8 cellular contexts compared by ENCODE assay signal in genomic region chr13:27620377-27621115, GRCh38. TPM values are rescaled to one million over a fixed set of nuclear protein-coding genes. Genes with fewer than 3 reads are reported as not detected.
A peak's percentile ranks its signal among the peaks of the same experiment; 100 is the strongest.
DNase-seq lines count a peak whose midpoint lies in the region; ATAC-seq, FAIRE-seq and TF ChIP-seq lines count a peak whose summit lies in the region.

Gene LNX2, minus strand, starts transcription at chr13:27620529. Its CDS starts 38,826 bp downstream, at chr13:27581703.

- no peak within 1 kb of the TSS; the same call in 1 of the 2 replicates for H2BK20ac ChIP-seq in H1 (ENCODE audit: low read length)

- H3K27me3 ChIP-seq in H1 (replicated peaks in 1 of 4; ENCODE audit: control insufficient read depth in 3 of 4, extremely low read depth in 1 of 4, insufficient read depth in 3 of 4, low read length in 3 of 4), result no peaks in the 10 kb centered on the region
- no peaks in the 10 kb centered on the region for H3K27me3 ChIP-seq in mesendoderm (ENCODE audit: insufficient read depth, low read length, poor library complexity)

- peak within 1 kb of the TSS; percentile 90 for H3K56ac ChIP-seq in H1 (replicated peaks; ENCODE audit: insufficient read length, low read depth, low read length)
- H3K56ac ChIP-seq in mesendoderm (ENCODE audit: low read length), result peak within 1 kb of the TSS; percentile 96

- H2BK5ac ChIP-seq in H1 (ENCODE audit: low read depth, low read length), result peak within 1 kb of the TSS; percentile 95
- peak within 1 kb of the TSS; percentile 61 for H2BK5ac ChIP-seq in mesendoderm (ENCODE audit: low read length)

- H3K4me3 ChIP-seq in H1 (ENCODE audit: extremely low read depth in 1 of 4, insufficient read depth in 2 of 4, low read depth in 3 of 4, low read length in 4 of 4) (peak within 1 kb of the TSS; percentile 81 to 97 (median 93)), mesendoderm (ENCODE audit: low read length) (peak within 1 kb of the TSS; percentile 79)

- WGBS in H1 (ENCODE audit: extremely low coverage in 1 of 2, insufficient coverage in 1 of 2, insufficient read length in 1 of 2, insufficient replicate concordance in 2 of 2, low coverage in 1 of 2, low lambda C conversion rate in 2 of 2, missing lambda C conversion rate in 1 of 2), 2 experiments, result 2% methylated on average over 29 of the region's 79 CpGs; no CpG with 5 or more reads in 1 of the 2 experiments
- WGBS in mesendoderm (ENCODE audit: extremely low coverage, insufficient coverage, low lambda C conversion rate), result no CpG with 5 or more reads among the region's 79 CpGs

- H3K4me1 ChIP-seq in H1 (replicated peaks in 1 of 4; ENCODE audit: control insufficient read depth in 3 of 4, insufficient read depth in 4 of 4, low read length in 3 of 4) (peaks cover 3 to 9% (median 7%) of the 10 kb centered on the region in 4 experiments; a peak in 6 of 7 replicates), mesendoderm (ENCODE audit: control insufficient read depth, low read depth, low read length) (peaks cover 22% of the 10 kb centered on the region)

- CTCF ChIA-PET in activated CD8-positive, alpha-beta memory T cell treated with anti-CD3 and anti-CD28 coated beads, Interleukin-2, amount 10 ng/mL, durations not matched to agents 7 days and 5 days (lab: Charles Lee), result interaction anchor here (0.7 to 1.8 kb wide), 12 partner anchors 12 to 259 kb away, joined by 3 to 6 read pairs (median 3); no protein-coding TSS in a partner anchor
- CTCF ChIA-PET in H1 (lab: Charles Lee; ENCODE audit: partially characterized antibody), result interaction anchor here (0.7 to 1.4 kb wide), 6 partner anchors 12 to 245 kb away, joined by 3 read pairs; no protein-coding TSS in a partner anchor

- H2AK5ac ChIP-seq in H1 (ENCODE audit: low read depth, low read length) (no peak within 1 kb of the TSS), mesendoderm (ENCODE audit: low read length) (no peak within 1 kb of the TSS)

- peak in 1 of 2 experiments; percentile 35; a peak in 1 of 3 replicates for TF ChIP-seq EP300 in H1 (IDR thresholded peaks at IDR 0.05; ENCODE audit: borderline replicate concordance in 1 of 2, low read depth in 2 of 2, low read length in 2 of 2)

- H3K4me2 ChIP-seq in H1 (ENCODE audit: insufficient read depth in 1 of 2, low read depth in 2 of 2, low read length in 2 of 2) (peak within 1 kb of the TSS; percentile 67 to 95), mesendoderm (ENCODE audit: low read length) (peak within 1 kb of the TSS; percentile 84)

- H4K20me1 ChIP-seq in H1 (replicated peaks in 1 of 2; ENCODE audit: control insufficient read depth in 1 of 2, insufficient read depth in 2 of 2, low read length in 2 of 2), result peaks cover 11 to 30% of the 10 kb centered on the region in 2 experiments

- H3K14ac ChIP-seq in H1 (ENCODE audit: insufficient read length), result no peak within 1 kb of the TSS

- peaks cover 27% of the 10 kb centered on the region for H3K36me3 Mint-ChIP-seq in activated CD8-positive, alpha-beta memory T cell treated with anti-CD3 and anti-CD28 coated beads, Interleukin-2, amount 10 ng/mL, durations not matched to agents 7 days and 5 days

- POLR2A ChIA-PET in H1 (lab: Charles Lee; ENCODE audit: partially characterized antibody), result interaction anchor here (0.7 to 3.1 kb wide), 18 partner anchors 9 to 364 kb away, joined by 3 to 14 read pairs (median 4); no protein-coding TSS in a partner anchor

- peak; percentile 83 for ATAC-seq in GM21360 (IDR thresholded peaks at IDR 0.05; ENCODE audit: unreplicated experiment)
- peak; percentile 91 for ATAC-seq in activated CD8-positive, alpha-beta memory T cell treated with anti-CD3 and anti-CD28 coated beads, Interleukin-2, amount 10 ng/mL, durations not matched to agents 7 days and 5 days

- H3K27ac Mint-ChIP-seq in activated CD8-positive, alpha-beta memory T cell treated with anti-CD3 and anti-CD28 coated beads, Interleukin-2, amount 10 ng/mL, durations not matched to agents 7 days and 5 days, result peak within 1 kb of the TSS; percentile 97

- no peak; a peak in 1 of 4 replicates for TF ChIP-seq CTCF in H1 (IDR thresholded peaks at IDR 0.05; ENCODE audit: control extremely low read depth in 1 of 3, insufficient read depth in 1 of 3, low read depth in 1 of 3, low read length in 3 of 3)

- H3K79me1 ChIP-seq in H1 (ENCODE audit: low read depth, low read length) (peaks cover 6% of the 10 kb centered on the region), mesendoderm (ENCODE audit: low read length) (peaks cover 32% of the 10 kb centered on the region)

- H3K18ac ChIP-seq in H1 (ENCODE audit: extremely low read depth, low read length), result peak within 1 kb of the TSS; percentile 96
- H3K18ac ChIP-seq in mesendoderm (ENCODE audit: low read length), result peak within 1 kb of the TSS; percentile 91

- H3K4me3 Mint-ChIP-seq in activated CD8-positive, alpha-beta memory T cell treated with anti-CD3 and anti-CD28 coated beads, Interleukin-2, amount 10 ng/mL, durations not matched to agents 7 days and 5 days, result peak within 1 kb of the TSS; percentile 91

- peaks cover 49% of the 10 kb centered on the region for H3K4me1 Mint-ChIP-seq in activated CD8-positive, alpha-beta memory T cell treated with anti-CD3 and anti-CD28 coated beads, Interleukin-2, amount 10 ng/mL, durations not matched to agents 7 days and 5 days

- H3K23ac ChIP-seq in H1 (ENCODE audit: insufficient read length), result no peak within 1 kb of the TSS
- no peak within 1 kb of the TSS for H3K23ac ChIP-seq in mesendoderm (ENCODE audit: low read length)

- H3K9me3 Mint-ChIP-seq in activated CD8-positive, alpha-beta memory T cell treated with anti-CD3 and anti-CD28 coated beads, Interleukin-2, amount 10 ng/mL, durations not matched to agents 7 days and 5 days (ENCODE audit: low read depth), result no peaks in the 10 kb centered on the region

- peak within 1 kb of the TSS; percentile 99 for H3K4ac ChIP-seq in H1 (replicated peaks; ENCODE audit: insufficient read length, low read depth, low read length)
- peak within 1 kb of the TSS; percentile 71 for H3K4ac ChIP-seq in mesendoderm (ENCODE audit: low read depth, low read length)

- no peak for TF ChIP-seq RAD21 in H1 (IDR thresholded peaks at IDR 0.05 in 1 of 2, conservative IDR thresholded peaks at IDR 0.05 in 1 of 2; ENCODE audit: low read depth in 2 of 2, low read length in 2 of 2)

- peak within 1 kb of the TSS; percentile 78 for H2AFZ ChIP-seq in H1 (ENCODE audit: low read length)

- no peaks in the 10 kb centered on the region for H3K9me3 ChIP-seq in H1 (ENCODE audit: insufficient read depth in 2 of 2, low read depth in 1 of 2, low read length in 1 of 2)

- peak within 1 kb of the TSS; percentile 92 for H4K91ac ChIP-seq in H1 (replicated peaks; ENCODE audit: insufficient read length, low read length)

- peaks cover 6% of the 10 kb centered on the region; the same call in 1 of the 2 replicates for H3K23me2 ChIP-seq in H1 (ENCODE audit: low read depth, low read length)

- H3K36me3 ChIP-seq in H1 (ENCODE audit: control insufficient read depth in 2 of 4, insufficient read depth in 4 of 4, low read length in 3 of 4), result peaks cover 4 to 20% (median 10%) of the 10 kb centered on the region in 4 experiments; a peak in 7 of 8 replicates
- H3K36me3 ChIP-seq in mesendoderm (ENCODE audit: control insufficient read depth, insufficient read depth, low read length), result peaks cover 4% of the 10 kb centered on the region

- H3K27ac ChIP-seq in H1 (ENCODE audit: low read depth, low read length) (peak within 1 kb of the TSS; percentile 93), mesendoderm (ENCODE audit: low read depth, low read length) (peak within 1 kb of the TSS; percentile 96)

- peak within 1 kb of the TSS; percentile 87 for H4K5ac ChIP-seq in H1 (ENCODE audit: insufficient read length, low read depth, low read length)
- no peak within 1 kb of the TSS for H4K5ac ChIP-seq in mesendoderm (ENCODE audit: low read length)

- H4K8ac ChIP-seq in H1 (ENCODE audit: extremely low read depth, insufficient read depth, low read length), result peak within 1 kb of the TSS; percentile 85
- H4K8ac ChIP-seq in mesendoderm (ENCODE audit: low read depth, low read length), result no peak within 1 kb of the TSS

- FAIRE-seq in HTR-8/SVneo (lab: Jason Lieb, UNC), result no peak
- FAIRE-seq in H1 (lab: Jason Lieb, UNC), result no peak

- H3K27me3 Mint-ChIP-seq in activated CD8-positive, alpha-beta memory T cell treated with anti-CD3 and anti-CD28 coated beads, Interleukin-2, amount 10 ng/mL, durations not matched to agents 7 days and 5 days, result no peaks in the 10 kb centered on the region

- peak within 1 kb of the TSS; percentile 73; the same call in 1 of the 2 replicates for H2BK15ac ChIP-seq in H1 (ENCODE audit: low read length)
- H2BK15ac ChIP-seq in mesendoderm (replicated peaks; ENCODE audit: low read depth), result peak within 1 kb of the TSS; percentile 21

- DNase-seq in COLO829 (ENCODE audit: low spot score) (peak; percentile 87), HTR-8/SVneo (ENCODE audit: insufficient read length, low spot score) (peak; percentile 86), NOMO-1 treated with DMSO at 0.1 percent for 48 hours (lab: John Stamatoyannopoulos, UW; ENCODE audit: unreplicated experiment) (peak; percentile 99), H1 (ENCODE audit: low read depth in 1 of 2, low spot score in 2 of 2) (peak; percentile 88 to 97), mesendoderm (peak; percentile 99)
- peak; percentile 98 for DNase-seq in activated CD8-positive, alpha-beta memory T cell treated with anti-CD3 and anti-CD28 coated beads, Interleukin-2, amount 10 ng/mL, durations not matched to agents 7 days and 5 days
- DNase-seq in stimulated activated CD8-positive, alpha-beta memory T cell treated with anti-CD3 and anti-CD28 coated beads, Interleukin-12 subunit alpha, Interleukin-12 subunit beta, amount 100 ng/mL, for 4 hours (ENCODE audit: low read depth), result peak; percentile 95

- TF ChIP-seq POLR2A in H1 (IDR thresholded peaks at IDR 0.05; ENCODE audit: control extremely low read depth in 1 of 2, low read depth in 2 of 2, low read length in 2 of 2), result no peak

- H3K9ac ChIP-seq in H1 (replicated peaks in 1 of 4; ENCODE audit: extremely low read depth in 1 of 4, low read depth in 3 of 4, low read length in 3 of 4) (peak within 1 kb of the TSS; percentile 77 to 94 (median 90)), mesendoderm (ENCODE audit: low read length) (peak within 1 kb of the TSS; percentile 91)

- H2BK12ac ChIP-seq in H1 (ENCODE audit: low read depth, low read length), result peak within 1 kb of the TSS; percentile 56; the same call in 1 of the 2 replicates

- peaks cover 36 to 77% of the 10 kb centered on the region in 2 experiments for H3K79me2 ChIP-seq in H1 (ENCODE audit: control insufficient read depth in 1 of 2, insufficient read depth in 2 of 2, low read length in 2 of 2)
- peaks cover 68% of the 10 kb centered on the region for H3K79me2 ChIP-seq in mesendoderm (ENCODE audit: control insufficient read depth, insufficient read depth, low read length)

- peak within 1 kb of the TSS; percentile 45 for H2BK120ac ChIP-seq in H1 (replicated peaks; ENCODE audit: low read depth, low read length)
- peak within 1 kb of the TSS; percentile 48 for H2BK120ac ChIP-seq in mesendoderm (ENCODE audit: low read depth, low read length)

RNA-seq across cellular contexts. Expression of gene LNX2, which starts in this region (rescaled TPM):
- 1 to 10 TPM; 5.9 to 6.6 TPM for total RNA-seq in activated CD8-positive, alpha-beta memory T cell treated with anti-CD3 and anti-CD28 coated beads, Interleukin-2, amount 10 ng/mL, durations not matched to agents 7 days and 5 days
- total RNA-seq in H1 (2021; fragmentation: NEBNext Ultra II Directional; extraction: Animal tissue kit (Norgen Biotek cat#: 25700)), result 12.3 and 13.9 TPM in 2 replicates
- 5.5 and 6.4 TPM in 2 replicates for polyA plus RNA-seq in H1 (2011; rRNA removed)
- 6.5 TPM for polyA plus RNA-seq in H1 (2011; cell fraction: cytosol; rRNA removed)
- 4.9 TPM for polyA plus RNA-seq in H1 (2011; cell fraction: nucleus; rRNA removed)
- polyA plus RNA-seq in H1 (2012, experiment 1 of 2), result 5.3 to 5.9 TPM (median 5.6 TPM) in 4 replicates
- polyA plus RNA-seq in H1 (2012, experiment 2 of 2), result 0.66 TPM
- 6.3 TPM for polyA plus RNA-seq in H1 (2013, experiment 1 of 2)
- 6.0 TPM for polyA plus RNA-seq in H1 (2013, experiment 2 of 2)
- polyA minus RNA-seq in H1 (2011; rRNA and poly(A)+ RNA removed), result 17.4 and 20.9 TPM in 2 replicates
- 10.1 TPM for polyA minus RNA-seq in H1 (2011; cell fraction: cytosol; rRNA and poly(A)+ RNA removed)
- 14.3 TPM for polyA minus RNA-seq in H1 (2011; cell fraction: nucleus; rRNA and poly(A)+ RNA removed)
- 8.9 TPM for polyA plus RNA-seq in mesendoderm (2013, experiment 1 of 2)
- polyA plus RNA-seq in mesendoderm (2013, experiment 2 of 2), result 9.3 TPM

Comparison
In these comparisons a context has a peak if more than half of its experiments do, and no peak if none do; other contexts are left out.
1. Peak in every context shown above with its lines: DNase-seq, ATAC-seq, H3K4me3 ChIP-seq and H3K27ac ChIP-seq.